Comparison of ENCODE assay signal across 8 cellular contexts in genomic region chr16:71724320-71724751, GRCh38. TPM values are rescaled to one million over a fixed set of nuclear protein-coding genes. Genes with fewer than 3 reads are reported as not detected.
DNase-seq lines count a peak whose midpoint lies in the region; ATAC-seq lines count a peak whose summit lies in the region.

TSS of gene PHLPP2 (minus strand) at chr16:71724701. CDS start at chr16:71714795, 9,906 bp downstream.

- H3K4me1 Mint-ChIP-seq in dendritic cell treated with granulocyte-macrophage colony-stimulating factor and Interleukin-4, amounts not matched to agents 40 ng/mL and 50 ng/mL, for 4 days (ENCODE audit: low read depth) = peaks cover 42% of the 10 kb centered on the region
- peaks cover 38 to 63% (median 38%) of the 10 kb centered on the region in 3 donors for H3K4me1 Mint-ChIP-seq in naive B cell

- ATAC-seq in naive B cell (ENCODE audit: low read depth in 2 of 2) (no peak), HG03025 (IDR thresholded peaks at IDR 0.05; ENCODE audit: low FRiP score, unreplicated experiment) (no peak)

- in situ Hi-C loops in ACHN (cut with HindIII; ENCODE audit: low pct_ligation_motif_present, low pct_unique_long_range_greater_than_20kb, low sequenced_read_pairs) = no loop called here

- H3K27ac Mint-ChIP-seq in dendritic cell treated with granulocyte-macrophage colony-stimulating factor and Interleukin-4, amounts not matched to agents 40 ng/mL and 50 ng/mL, for 4 days = no peak within 1 kb of the TSS
- peak within 1 kb of the TSS; percentile 32 to 98 (median 92) for H3K27ac Mint-ChIP-seq in naive B cell

- DNase-seq in ACHN = peak; percentile 23
- no peak for DNase-seq in naive B cell
- DNase-seq in SK-N-DZ (ENCODE audit: low spot score) = no peak
- DNase-seq in amygdala (lab: John Stamatoyannopoulos, UW) = no peak
- no peak for DNase-seq in pons (ENCODE audit: low spot score)

- intact Hi-C loops in dendritic cell treated with granulocyte-macrophage colony-stimulating factor and Interleukin-4, amounts not matched to agents 40 ng/mL and 50 ng/mL, for 4 days (cut with micrococcal nuclease) = loop anchor here (10.0 kb wide), 2 partner anchors 190 to 370 kb away; partner anchors contain the start of genes DHX38 and TXNL4B

- peaks cover 24% of the 10 kb centered on the region for H3K27me3 Mint-ChIP-seq in dendritic cell treated with granulocyte-macrophage colony-stimulating factor and Interleukin-4, amounts not matched to agents 40 ng/mL and 50 ng/mL, for 4 days
- no peaks in the 10 kb centered on the region for H3K27me3 Mint-ChIP-seq in naive B cell

- peak within 1 kb of the TSS; percentile 50 for H3K27ac ChIP-seq in KOPT-K1 (ENCODE audit: low read depth, low read length, poor library complexity, severe bottlenecking)

- H3K9me3 ChIP-seq in KOPT-K1 (ENCODE audit: insufficient read depth, low read length, poor library complexity, severe bottlenecking) = no peaks in the 10 kb centered on the region

- H3K36me3 ChIP-seq in KOPT-K1 (ENCODE audit: insufficient read depth, low read length) = no peaks in the 10 kb centered on the region; the same call in 1 of the 2 replicates

- peaks cover 5% of the 10 kb centered on the region for H3K36me3 Mint-ChIP-seq in dendritic cell treated with granulocyte-macrophage colony-stimulating factor and Interleukin-4, amounts not matched to agents 40 ng/mL and 50 ng/mL, for 4 days (ENCODE audit: low read depth)
- no peaks in the 10 kb centered on the region for H3K36me3 Mint-ChIP-seq in naive B cell

- no peaks in the 10 kb centered on the region for H3K9me3 Mint-ChIP-seq in dendritic cell treated with granulocyte-macrophage colony-stimulating factor and Interleukin-4, amounts not matched to agents 40 ng/mL and 50 ng/mL, for 4 days
- H3K9me3 Mint-ChIP-seq in naive B cell = no peaks in the 10 kb centered on the region

- H3K4me3 Mint-ChIP-seq in dendritic cell treated with granulocyte-macrophage colony-stimulating factor and Interleukin-4, amounts not matched to agents 40 ng/mL and 50 ng/mL, for 4 days = peak within 1 kb of the TSS; percentile 65
- H3K4me3 Mint-ChIP-seq in naive B cell = peak within 1 kb of the TSS; percentile 76 to 93 (median 90)

RNA-seq across cellular contexts. Expression of gene PHLPP2, which starts in this region (rescaled TPM):
- polyA plus RNA-seq in naive B cell (ENCODE audit: low read depth in 6 of 6) = 1 to 10 TPM; 1.1 to 6.6 (median 4.0) TPM
- 2.0 and 2.4 TPM in 2 replicates for polyA plus RNA-seq in SK-N-DZ (2014; cell fraction: cytosol; rRNA removed)
- 3.4 and 5.5 TPM in 2 replicates for polyA plus RNA-seq in SK-N-DZ (2014; cell fraction: nucleus; rRNA removed)
